In genomic region chr7:151695856-151696555, GRCh38 we compare ENCODE assay signal across 12 cellular contexts.
DNase-seq lines count a peak whose midpoint lies in the region; ATAC-seq and TF ChIP-seq lines count a peak whose summit lies in the region.
"Had no signal": no experiment of that assay in that cellular context is flagged by ENCODE, and none has a peak within 500 bp of the region (broad histone marks: within the 10 kb centered on the region; RNA-seq: fewer than 3 reads in every experiment).

No MANE protein-coding gene starts in this region.

- WGBS in esophagus squamous epithelium, 2 donors, result 50 to 58% methylated on average over 7 to 15 of the region's 26 CpGs

- no peak overlapping the region for H3K4me2 ChIP-seq in osteoblast (ENCODE audit: insufficient read depth, low read length)

- H4K20me1 ChIP-seq in osteoblast (ENCODE audit: insufficient read depth, low read length), result no peaks in the 10 kb centered on the region

- H3K9me3 ChIP-seq in esophagus squamous epithelium, result no peaks in the 10 kb centered on the region
- H3K9me3 ChIP-seq in osteoblast (ENCODE audit: low read depth, low read length), result no peaks in the 10 kb centered on the region
- H3K9me3 ChIP-seq: MG63 had no signal

- H3K4me3 ChIP-seq in esophagus squamous epithelium (no peak overlapping the region), osteoblast (ENCODE audit: insufficient read depth, low read length) (no peak overlapping the region)
- H3K4me3 ChIP-seq: MG63 had no signal

- no peaks in the 10 kb centered on the region for H3K79me2 ChIP-seq in osteoblast (ENCODE audit: insufficient read depth, low read length)

- TF ChIP-seq CTCF in esophagus squamous epithelium (IDR thresholded peaks at IDR 0.05) (no peak), osteoblast (IDR thresholded peaks at IDR 0.05; ENCODE audit: extremely low read depth, low read depth, low read length) (no peak)

- no peak for TF ChIP-seq POLR2A in esophagus squamous epithelium (IDR thresholded peaks at IDR 0.05)

- no peak for ATAC-seq in GM21423 (IDR thresholded peaks at IDR 0.05; ENCODE audit: unreplicated experiment)
- ATAC-seq in HG02870 (IDR thresholded peaks at IDR 0.05; ENCODE audit: unreplicated experiment), result no peak

- intact Hi-C loops in esophagus squamous epithelium (cut with DNase I), result no loop called here

- H3K27ac ChIP-seq in esophagus squamous epithelium, result peak overlapping the region; percentile 32 to 50 (median 37)
- H3K27ac ChIP-seq in osteoblast (ENCODE audit: low read depth, low read length), result no peak overlapping the region

- H3K4me1 ChIP-seq in esophagus squamous epithelium (peaks cover 24 to 37% (median 28%) of the 10 kb centered on the region in 3 donors), osteoblast (ENCODE audit: insufficient read depth, low read length) (peaks cover 16% of the 10 kb centered on the region)

- DNase-seq in DMS153 treated with DMSO at 0.1 percent for 48 hours (lab: John Stamatoyannopoulos, UW; ENCODE audit: unreplicated experiment) (peak; percentile 43), NCI-H345 treated with DMSO at 0.1 percent for 48 hours (lab: John Stamatoyannopoulos, UW; ENCODE audit: unreplicated experiment) (peak; percentile 38), esophagus squamous epithelium (lab: John Stamatoyannopoulos, UW) (no peak), osteoblast (ENCODE audit: insufficient read length, low spot score, missing footprints) (peak; percentile 13), H4 (ENCODE audit: low spot score) (no peak), NCI-H1694 treated with DMSO at 0.1 percent for 48 hours (lab: John Stamatoyannopoulos, UW) (no peak)
- DNase-seq: activated T-cell treated with anti-CD3 and anti-CD28 coated beads for 4 hours; foreskin melanocyte; stimulated activated naive CD8-positive, alpha-beta T cell treated with anti-CD3 and anti-CD28 coated beads, Interleukin-15, amount 100 ng/mL, for 72 hours had no signal

- H2AFZ ChIP-seq in osteoblast (ENCODE audit: low read length), result no peak overlapping the region

- H3K27me3 ChIP-seq in esophagus squamous epithelium, result no peaks in the 10 kb centered on the region
- H3K27me3 ChIP-seq in osteoblast (ENCODE audit: insufficient read depth, low read length), result no peaks in the 10 kb centered on the region
- H3K27me3 ChIP-seq: MG63 had no signal

- H3K36me3 ChIP-seq in esophagus squamous epithelium, result no peaks in the 10 kb centered on the region
- no peaks in the 10 kb centered on the region for H3K36me3 ChIP-seq in osteoblast (ENCODE audit: insufficient read depth, low read length)
- H3K36me3 ChIP-seq: MG63 had no signal

Comparison
In these comparisons a context has a peak if more than half of its experiments do, and no peak if none do; other contexts are left out.
1. DNase-seq: peak in DMS153 treated with DMSO at 0.1 percent for 48 hours (single experiment), NCI-H345 treated with DMSO at 0.1 percent for 48 hours (single experiment) and osteoblast (single experiment); none in esophagus squamous epithelium (single experiment), H4 (single experiment) and NCI-H1694 treated with DMSO at 0.1 percent for 48 hours (single experiment).